ENCODE assay signal across 1 cellular context in the genomic region with DNA sequence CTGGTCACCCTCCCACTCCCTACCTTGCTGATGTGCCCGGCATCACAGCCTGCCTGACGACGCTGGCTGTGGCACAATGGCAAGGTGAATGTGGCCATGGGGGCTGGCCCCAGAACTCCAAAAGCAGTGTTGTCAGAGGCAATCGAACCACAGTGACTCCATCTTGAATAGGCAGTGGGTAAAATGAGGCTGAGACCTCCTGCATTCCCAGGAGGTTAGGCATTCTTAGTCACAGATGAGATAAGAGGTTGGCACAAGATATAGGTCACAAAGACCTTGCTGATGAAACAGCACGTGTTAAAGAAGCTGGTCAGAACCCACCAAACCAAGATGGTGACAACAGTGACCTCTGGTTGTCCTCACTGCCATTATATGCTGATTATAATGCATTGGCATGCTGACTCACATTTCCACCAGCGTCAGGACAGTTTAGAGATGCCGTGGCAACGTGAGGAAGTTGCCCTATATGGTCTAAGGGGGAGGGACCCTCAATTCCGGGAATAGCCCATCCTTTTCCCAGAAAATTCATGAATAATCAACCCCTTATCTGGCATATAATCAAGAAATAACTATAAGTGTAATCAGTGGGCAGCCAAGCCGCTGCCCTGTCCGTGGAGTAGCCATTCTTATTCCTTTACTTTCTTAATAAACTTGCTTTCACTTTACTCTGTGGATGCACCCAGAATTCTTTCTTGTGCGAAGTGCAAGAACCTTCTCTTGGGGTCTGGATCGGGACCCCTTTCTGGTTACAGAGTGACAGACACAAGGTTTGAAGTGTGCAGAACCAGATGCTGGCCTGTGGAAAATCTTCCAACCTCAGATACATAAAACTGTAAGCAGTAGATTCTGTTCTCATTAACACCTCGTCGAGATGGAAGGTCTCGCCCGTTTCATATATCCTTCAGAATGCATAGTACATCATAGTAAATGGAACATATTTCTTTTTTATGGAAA.
TF ChIP-seq lines count a peak whose summit lies in the region.

No MANE protein-coding gene starts in this region.

TF ChIP-seq in K562, 482 proteins besides CTCF, POLR2A, EP300 and RAD21 (continued from another document and continues in another):
- TF ChIP-seq, protein P1, sequence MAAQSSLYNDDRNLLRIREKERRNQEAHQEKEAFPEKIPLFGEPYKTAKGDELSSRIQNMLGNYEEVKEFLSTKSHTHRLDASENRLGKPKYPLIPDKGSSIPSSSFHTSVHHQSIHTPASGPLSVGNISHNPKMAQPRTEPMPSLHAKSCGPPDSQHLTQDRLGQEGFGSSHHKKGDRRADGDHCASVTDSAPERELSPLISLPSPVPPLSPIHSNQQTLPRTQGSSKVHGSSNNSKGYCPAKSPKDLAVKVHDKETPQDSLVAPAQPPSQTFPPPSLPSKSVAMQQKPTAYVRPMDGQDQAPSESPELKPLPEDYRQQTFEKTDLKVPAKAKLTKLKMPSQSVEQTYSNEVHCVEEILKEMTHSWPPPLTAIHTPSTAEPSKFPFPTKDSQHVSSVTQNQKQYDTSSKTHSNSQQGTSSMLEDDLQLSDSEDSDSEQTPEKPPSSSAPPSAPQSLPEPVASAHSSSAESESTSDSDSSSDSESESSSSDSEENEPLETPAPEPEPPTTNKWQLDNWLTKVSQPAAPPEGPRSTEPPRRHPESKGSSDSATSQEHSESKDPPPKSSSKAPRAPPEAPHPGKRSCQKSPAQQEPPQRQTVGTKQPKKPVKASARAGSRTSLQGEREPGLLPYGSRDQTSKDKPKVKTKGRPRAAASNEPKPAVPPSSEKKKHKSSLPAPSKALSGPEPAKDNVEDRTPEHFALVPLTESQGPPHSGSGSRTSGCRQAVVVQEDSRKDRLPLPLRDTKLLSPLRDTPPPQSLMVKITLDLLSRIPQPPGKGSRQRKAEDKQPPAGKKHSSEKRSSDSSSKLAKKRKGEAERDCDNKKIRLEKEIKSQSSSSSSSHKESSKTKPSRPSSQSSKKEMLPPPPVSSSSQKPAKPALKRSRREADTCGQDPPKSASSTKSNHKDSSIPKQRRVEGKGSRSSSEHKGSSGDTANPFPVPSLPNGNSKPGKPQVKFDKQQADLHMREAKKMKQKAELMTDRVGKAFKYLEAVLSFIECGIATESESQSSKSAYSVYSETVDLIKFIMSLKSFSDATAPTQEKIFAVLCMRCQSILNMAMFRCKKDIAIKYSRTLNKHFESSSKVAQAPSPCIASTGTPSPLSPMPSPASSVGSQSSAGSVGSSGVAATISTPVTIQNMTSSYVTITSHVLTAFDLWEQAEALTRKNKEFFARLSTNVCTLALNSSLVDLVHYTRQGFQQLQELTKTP (IDR thresholded peaks at IDR 0.05; ENCODE audit: low read depth in 1 of 2, partially characterized antibody in 2 of 2) = peak in 1 of 2 experiments; percentile 57
- TF ChIP-seq, protein P2, sequence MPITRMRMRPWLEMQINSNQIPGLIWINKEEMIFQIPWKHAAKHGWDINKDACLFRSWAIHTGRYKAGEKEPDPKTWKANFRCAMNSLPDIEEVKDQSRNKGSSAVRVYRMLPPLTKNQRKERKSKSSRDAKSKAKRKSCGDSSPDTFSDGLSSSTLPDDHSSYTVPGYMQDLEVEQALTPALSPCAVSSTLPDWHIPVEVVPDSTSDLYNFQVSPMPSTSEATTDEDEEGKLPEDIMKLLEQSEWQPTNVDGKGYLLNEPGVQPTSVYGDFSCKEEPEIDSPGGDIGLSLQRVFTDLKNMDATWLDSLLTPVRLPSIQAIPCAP (CRISPR knock-in tag; IDR thresholded peaks at IDR 0.05; ENCODE audit: borderline replicate concordance) = no peak
- TF ChIP-seq PHB2 (IDR thresholded peaks at IDR 0.05; ENCODE audit: low read depth) (no peak), ILF3 (IDR thresholded peaks at IDR 0.05; ENCODE audit: borderline replicate concordance) (no peak), BCL6 (CRISPR knock-in tag; IDR thresholded peaks at IDR 0.05) (peak; percentile 99), HNRNPL (IDR thresholded peaks at IDR 0.05; ENCODE audit: low read depth, low read length) (no peak), ZNF436 (CRISPR knock-in tag; IDR thresholded peaks at IDR 0.05) (no peak), ZNF699 (CRISPR knock-in tag; IDR thresholded peaks at IDR 0.05; ENCODE audit: insufficient replicate concordance) (peak; percentile 59), ZNF143 (CRISPR knock-in tag; IDR thresholded peaks at IDR 0.05) (no peak), ID3 (CRISPR knock-in tag; IDR thresholded peaks at IDR 0.05) (peak; percentile 99), ID3 (tag; IDR thresholded peaks at IDR 0.05) (peak; percentile 100), HINFP (tag; conservative IDR thresholded peaks at IDR 0.05; ENCODE audit: low read depth) (peak; percentile 91), ZNF3 (CRISPR knock-in tag; IDR thresholded peaks at IDR 0.05) (peak; percentile 89), SMAD2 (IDR thresholded peaks at IDR 0.05; ENCODE audit: low read depth, low read length) (no peak), TAL1 (IDR thresholded peaks at IDR 0.05) (no peak), ZNF75A (CRISPR knock-in tag; IDR thresholded peaks at IDR 0.05) (peak; percentile 90), ZNF318 (IDR thresholded peaks at IDR 0.05; ENCODE audit: borderline replicate concordance in 1 of 2, low read depth in 1 of 2) (0 out of 4 replicates have a peak, but pooled peaks of 1 of the 2 experiments have one; percentile 51), JUN (IDR thresholded peaks at IDR 0.05; ENCODE audit: borderline replicate concordance, low read depth, low read length) (peak; percentile 67; the same call in 1 of the 2 replicates), JUN (CRISPR knock-in tag; IDR thresholded peaks at IDR 0.05; ENCODE audit: borderline replicate concordance) (peak; percentile 34; the same call in 1 of the 2 replicates), ZNF124 (CRISPR knock-in tag; IDR thresholded peaks at IDR 0.05) (no peak), TAF15 (IDR thresholded peaks at IDR 0.05; ENCODE audit: low read depth, low read length) (no peak), ZBTB9 (CRISPR knock-in tag; IDR thresholded peaks at IDR 0.05) (peak; percentile 100)
- TF ChIP-seq, protein P3, sequence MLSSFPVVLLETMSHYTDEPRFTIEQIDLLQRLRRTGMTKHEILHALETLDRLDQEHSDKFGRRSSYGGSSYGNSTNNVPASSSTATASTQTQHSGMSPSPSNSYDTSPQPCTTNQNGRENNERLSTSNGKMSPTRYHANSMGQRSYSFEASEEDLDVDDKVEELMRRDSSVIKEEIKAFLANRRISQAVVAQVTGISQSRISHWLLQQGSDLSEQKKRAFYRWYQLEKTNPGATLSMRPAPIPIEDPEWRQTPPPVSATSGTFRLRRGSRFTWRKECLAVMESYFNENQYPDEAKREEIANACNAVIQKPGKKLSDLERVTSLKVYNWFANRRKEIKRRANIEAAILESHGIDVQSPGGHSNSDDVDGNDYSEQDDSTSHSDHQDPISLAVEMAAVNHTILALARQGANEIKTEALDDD (IDR thresholded peaks at IDR 0.05) = no peak
- TF ChIP-seq, protein P4, sequence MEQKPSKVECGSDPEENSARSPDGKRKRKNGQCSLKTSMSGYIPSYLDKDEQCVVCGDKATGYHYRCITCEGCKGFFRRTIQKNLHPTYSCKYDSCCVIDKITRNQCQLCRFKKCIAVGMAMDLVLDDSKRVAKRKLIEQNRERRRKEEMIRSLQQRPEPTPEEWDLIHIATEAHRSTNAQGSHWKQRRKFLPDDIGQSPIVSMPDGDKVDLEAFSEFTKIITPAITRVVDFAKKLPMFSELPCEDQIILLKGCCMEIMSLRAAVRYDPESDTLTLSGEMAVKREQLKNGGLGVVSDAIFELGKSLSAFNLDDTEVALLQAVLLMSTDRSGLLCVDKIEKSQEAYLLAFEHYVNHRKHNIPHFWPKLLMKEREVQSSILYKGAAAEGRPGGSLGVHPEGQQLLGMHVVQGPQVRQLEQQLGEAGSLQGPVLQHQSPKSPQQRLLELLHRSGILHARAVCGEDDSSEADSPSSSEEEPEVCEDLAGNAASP (IDR thresholded peaks at IDR 0.05) = no peak
